ENCODE assay signal across 8 cellular contexts in genomic region chr3:57756528-57757401, GRCh38. TPM values are rescaled to one million over a fixed set of nuclear protein-coding genes. Genes with fewer than 3 reads are reported as not detected.
DNase-seq lines count a peak whose midpoint lies in the region; ATAC-seq and TF ChIP-seq lines count a peak whose summit lies in the region.

No MANE protein-coding gene starts in this region.

- peak overlapping the region; percentile 97 for H3K27ac Mint-ChIP-seq in progenitor cell of endocrine pancreas

- peak; percentile 16 for ATAC-seq in HG03066 (IDR thresholded peaks at IDR 0.05; ENCODE audit: low read depth, unreplicated experiment)

- H3K4me1 ChIP-seq in adipocyte (ENCODE audit: control insufficient read depth, insufficient read depth, low read length) (peaks cover 27% of the 10 kb centered on the region), left ventricle myocardium inferior (peaks cover 62% of the 10 kb centered on the region)

- no peak overlapping the region for H3K27ac ChIP-seq in SK-N-MC
- peak overlapping the region; percentile 91 for H3K27ac ChIP-seq in left ventricle myocardium inferior (replicated peaks)

- H3K4me1 Mint-ChIP-seq in progenitor cell of endocrine pancreas (ENCODE audit: low read depth) = peaks cover 23% of the 10 kb centered on the region

- H3K9ac ChIP-seq in SK-N-MC (ENCODE audit: insufficient read length) (peak overlapping the region; percentile 91), adipocyte (ENCODE audit: low read length) (peak overlapping the region; percentile 91)

- no peaks in the 10 kb centered on the region for H3K27me3 ChIP-seq in adipocyte (replicated peaks; ENCODE audit: control insufficient read depth, insufficient read depth, low read length)
- no peaks in the 10 kb centered on the region for H3K27me3 ChIP-seq in left ventricle myocardium inferior (ENCODE audit: low read depth)

- intact Hi-C loops in left ventricle myocardium inferior (cut with micrococcal nuclease) = no loop called here

- peak overlapping the region; percentile 85 for H3K4me3 ChIP-seq in SK-N-MC
- H3K4me3 ChIP-seq in adipocyte (ENCODE audit: low read length) = peak overlapping the region; percentile 92
- H3K4me3 ChIP-seq in left ventricle myocardium inferior = peak overlapping the region; percentile 84

- TF ChIP-seq CTCF in left ventricle myocardium inferior (IDR thresholded peaks at IDR 0.05; ENCODE audit: borderline replicate concordance) = no peak
- TF ChIP-seq CTCF in progenitor cell of endocrine pancreas (IDR thresholded peaks at IDR 0.05; ENCODE audit: unreplicated experiment) = no peak

- peak overlapping the region; percentile 94 for H3K4me3 Mint-ChIP-seq in progenitor cell of endocrine pancreas (ENCODE audit: low read depth)

- no peaks in the 10 kb centered on the region for H3K9me3 ChIP-seq in SK-N-MC (ENCODE audit: low read depth, low read length)
- no peaks in the 10 kb centered on the region for H3K9me3 ChIP-seq in adipocyte (ENCODE audit: control insufficient read depth, low read length)
- H3K9me3 ChIP-seq in left ventricle myocardium inferior (replicated peaks) = no peaks in the 10 kb centered on the region

- no peaks in the 10 kb centered on the region for H3K9me3 Mint-ChIP-seq in progenitor cell of endocrine pancreas (ENCODE audit: low read depth)

- peak; percentile 12 to 34 for DNase-seq in NOMO-1 (lab: John Stamatoyannopoulos, UW; ENCODE audit: unreplicated experiment in 2 of 2)
- DNase-seq in NOMO-1 treated with DMSO at 0.1 percent for 48 hours (lab: John Stamatoyannopoulos, UW; ENCODE audit: unreplicated experiment) = no peak
- no peak for DNase-seq in SK-N-MC (ENCODE audit: low read depth, low spot score)
- DNase-seq in adipocyte (ENCODE audit: low read depth) = peak; percentile 80
- DNase-seq in left ventricle myocardium inferior = peak; percentile 35
- peak; percentile 30 for DNase-seq in progenitor cell of endocrine pancreas (ENCODE audit: low spot score, unreplicated experiment)
- no peak for DNase-seq in DMS153 treated with DMSO at 0.1 percent for 48 hours (lab: John Stamatoyannopoulos, UW; ENCODE audit: unreplicated experiment)

- H3K36me3 ChIP-seq in SK-N-MC (ENCODE audit: insufficient read depth, low read length) (no peaks in the 10 kb centered on the region; the same call in 1 of the 2 replicates), adipocyte (ENCODE audit: control insufficient read depth, insufficient read depth, low read length, severe bottlenecking) (peaks cover 6% of the 10 kb centered on the region), left ventricle myocardium inferior (peaks cover 22% of the 10 kb centered on the region)

- H3K27me3 Mint-ChIP-seq in progenitor cell of endocrine pancreas = no peaks in the 10 kb centered on the region

- H3K36me3 Mint-ChIP-seq in progenitor cell of endocrine pancreas (ENCODE audit: insufficient read depth) = peaks cover 5% of the 10 kb centered on the region

RNA-seq across cellular contexts. Expression of gene SLMAP, which starts 0.7 kb away (rescaled TPM):
- 316 TPM for total RNA-seq in left ventricle myocardium inferior
- total RNA-seq in progenitor cell of endocrine pancreas = 64.7 and 65.8 TPM in 2 replicates

Comparison
In these comparisons a context has a peak if more than half of its experiments do, and no peak if none do; other contexts are left out.
1. DNase-seq: peak in NOMO-1 (2 of 2), adipocyte (single experiment), left ventricle myocardium inferior (single experiment) and progenitor cell of endocrine pancreas (single experiment); none in NOMO-1 treated with DMSO at 0.1 percent for 48 hours (single experiment), SK-N-MC (single experiment) and DMS153 treated with DMSO at 0.1 percent for 48 hours (single experiment).
2. Peak in every context shown above with its lines, with median percentiles within 50 percentile points of each other: H3K4me3 ChIP-seq.